1 cellular context compared by ENCODE assay signal in the genomic region with DNA sequence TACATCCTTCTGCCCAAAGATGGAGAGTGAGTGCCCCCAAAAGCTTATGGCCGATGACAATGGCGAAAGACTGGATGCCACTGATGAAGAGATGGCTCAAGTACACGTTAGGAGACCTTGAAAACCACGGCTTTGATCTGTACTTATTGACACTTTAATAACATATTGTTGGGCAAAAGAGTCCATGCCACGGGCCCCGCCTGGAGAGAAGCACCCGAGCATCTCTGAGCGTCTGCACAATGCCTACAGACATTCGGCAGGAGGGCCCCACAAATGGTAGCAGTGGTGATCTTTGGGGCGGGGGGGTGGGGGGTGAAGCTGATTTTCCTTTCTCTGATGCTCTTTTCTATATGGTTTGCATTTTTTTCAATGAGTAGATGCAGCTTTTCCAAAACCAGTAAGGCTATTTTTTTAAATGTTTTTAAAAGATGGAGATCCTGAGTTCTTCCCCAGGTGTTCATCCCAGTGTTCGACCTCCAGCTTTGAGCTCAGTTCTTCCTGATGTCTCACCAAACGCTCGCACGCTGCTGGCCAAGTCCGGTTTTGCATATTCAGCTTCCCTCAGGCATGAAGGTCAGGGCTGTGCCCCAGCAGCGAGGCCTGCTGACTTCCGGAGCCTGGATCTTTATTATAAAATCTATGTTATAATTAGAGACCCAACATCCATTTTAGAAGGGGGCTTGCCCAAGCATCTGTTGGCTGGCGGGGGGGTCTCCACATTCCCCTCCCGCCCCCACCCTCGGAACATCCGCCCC.
TF ChIP-seq lines count a peak whose summit lies in the region.

No MANE protein-coding gene starts in this region.

TF ChIP-seq in endothelial cell of umbilical vein, 7 proteins besides CTCF, POLR2A, EP300 and RAD21:
- TF ChIP-seq MAX (IDR thresholded peaks at IDR 0.05; ENCODE audit: insufficient read depth, insufficient read length) (no peak), MYC (IDR thresholded peaks at IDR 0.05; ENCODE audit: low read depth, low read length) (no peak), GATA2 (IDR thresholded peaks at IDR 0.05; ENCODE audit: insufficient read depth, insufficient read length, low read depth, low read length) (no peak), EZH2 (IDR thresholded peaks at IDR 0.05; ENCODE audit: borderline replicate concordance, low read depth, low read length, severe bottlenecking) (no peak), POLR2AphosphoS5 (IDR thresholded peaks at IDR 0.05; ENCODE audit: insufficient read depth, low read depth, low read length) (no peak), FOS (IDR thresholded peaks at IDR 0.05; ENCODE audit: borderline replicate concordance, insufficient read depth, low read length) (no peak), JUN (IDR thresholded peaks at IDR 0.05; ENCODE audit: borderline replicate concordance, insufficient read depth, insufficient read length, low read depth) (no peak)
